1 cellular context compared by ENCODE assay signal in the genomic region with DNA sequence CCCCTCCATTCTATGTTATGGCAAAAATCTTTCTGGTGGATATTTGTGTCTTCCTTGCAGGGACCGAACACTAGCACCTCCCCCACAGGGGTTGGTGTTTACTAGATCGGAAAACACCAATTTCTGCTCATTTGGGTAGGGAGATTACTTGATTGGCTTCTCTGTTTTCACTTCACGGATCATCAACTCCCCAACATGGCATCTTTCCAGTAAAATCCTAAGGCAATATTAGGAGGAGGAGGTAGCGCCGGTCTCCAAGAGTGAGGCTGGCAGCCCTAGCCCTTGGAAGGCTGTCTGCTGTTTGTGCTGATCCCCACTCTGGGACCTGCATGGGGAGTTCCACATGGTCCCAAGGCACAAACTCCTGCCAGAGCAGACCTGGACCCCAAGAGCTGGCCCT.
TF ChIP-seq lines count a peak whose summit lies in the region.

No MANE protein-coding gene starts in this region.

TF ChIP-seq in WTC11, 78 proteins besides CTCF, POLR2A, EP300 and RAD21 (continued from another document):
- TF ChIP-seq, protein P1, sequence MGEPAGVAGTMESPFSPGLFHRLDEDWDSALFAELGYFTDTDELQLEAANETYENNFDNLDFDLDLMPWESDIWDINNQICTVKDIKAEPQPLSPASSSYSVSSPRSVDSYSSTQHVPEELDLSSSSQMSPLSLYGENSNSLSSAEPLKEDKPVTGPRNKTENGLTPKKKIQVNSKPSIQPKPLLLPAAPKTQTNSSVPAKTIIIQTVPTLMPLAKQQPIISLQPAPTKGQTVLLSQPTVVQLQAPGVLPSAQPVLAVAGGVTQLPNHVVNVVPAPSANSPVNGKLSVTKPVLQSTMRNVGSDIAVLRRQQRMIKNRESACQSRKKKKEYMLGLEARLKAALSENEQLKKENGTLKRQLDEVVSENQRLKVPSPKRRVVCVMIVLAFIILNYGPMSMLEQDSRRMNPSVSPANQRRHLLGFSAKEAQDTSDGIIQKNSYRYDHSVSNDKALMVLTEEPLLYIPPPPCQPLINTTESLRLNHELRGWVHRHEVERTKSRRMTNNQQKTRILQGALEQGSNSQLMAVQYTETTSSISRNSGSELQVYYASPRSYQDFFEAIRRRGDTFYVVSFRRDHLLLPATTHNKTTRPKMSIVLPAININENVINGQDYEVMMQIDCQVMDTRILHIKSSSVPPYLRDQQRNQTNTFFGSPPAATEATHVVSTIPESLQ (CRISPR knock-in tag; IDR thresholded peaks at IDR 0.05) = no peak
TF ChIP-seq in WTC11: peak in this region for 0.
